In genomic region chr5:141508808-141509611, GRCh38 we compare ENCODE assay signal across 9 cellular contexts. TPM values are rescaled to one million over a fixed set of nuclear protein-coding genes. Genes with fewer than 3 reads are reported as not detected.
DNase-seq lines count a peak whose midpoint lies in the region; ATAC-seq and TF ChIP-seq lines count a peak whose summit lies in the region.
"Had no signal": no experiment of that assay in that cellular context is flagged by ENCODE, and none has a peak within 500 bp of the region (broad histone marks: within the 10 kb centered on the region; RNA-seq: fewer than 3 reads in every experiment).

No MANE protein-coding gene starts in this region.

- peaks cover 37% of the 10 kb centered on the region for H3K36me3 ChIP-seq in lower lobe of right lung

- intact Hi-C loops in lower lobe of right lung (cut with DNase I), result no loop called here

- peak overlapping the region; percentile 32 for H3K4me3 ChIP-seq in lower lobe of right lung

- H3K4me1 ChIP-seq in lower lobe of right lung, result peaks cover 52% of the 10 kb centered on the region

- no peak for TF ChIP-seq CTCF in lower lobe of right lung (IDR thresholded peaks at IDR 0.05)

- ATAC-seq in lower lobe of right lung, result peak; percentile 22 to 27
- ATAC-seq in GM19467 (IDR thresholded peaks at IDR 0.05; ENCODE audit: unreplicated experiment), result no peak

- H3K9me3 ChIP-seq in lower lobe of right lung, result no peaks in the 10 kb centered on the region

- peak overlapping the region; percentile 79 for H3K27ac ChIP-seq in cingulate gyrus (ENCODE audit: low read depth, low read length)
- peak overlapping the region; percentile 76 for H3K27ac ChIP-seq in lower lobe of right lung

- H3K27me3 ChIP-seq in lower lobe of right lung (ENCODE audit: low read depth), result no peaks in the 10 kb centered on the region

- DNase-seq in SHP77 (lab: John Stamatoyannopoulos, UW) (peak; percentile 31 to 40), SHP77 treated with DMSO at 0.1 percent for 48 hours (lab: John Stamatoyannopoulos, UW) (no peak), NCI-H524 treated with DMSO at 0.1 percent for 48 hours (lab: John Stamatoyannopoulos, UW) (peak; percentile 47), lower lobe of right lung (no peak), ureter (ENCODE audit: low spot score) (peak; percentile 71), cerebellar nuclear complex (lab: John Stamatoyannopoulos, UW) (no peak)
- DNase-seq: activated naive CD8-positive, alpha-beta T cell treated with anti-CD3 and anti-CD28 coated beads, Interleukin-2, amount 10 ng/mL, durations not matched to agents 7 days and 5 days had no signal

RNA-seq across cellular contexts. Expression of gene PCDHGC5, which starts 20.1 kb away (rescaled TPM):
- total RNA-seq in lower lobe of right lung (1.8 TPM), ureter (2.8 TPM)
- total RNA-seq: activated naive CD8-positive, alpha-beta T cell treated with anti-CD3 and anti-CD28 coated beads, Interleukin-2, amount 10 ng/mL, durations not matched to agents 7 days and 5 days had no signal

RNA-seq across cellular contexts. Expression of gene PCDHGC4, which starts 24.2 kb away (rescaled TPM):
- 1.5 TPM for total RNA-seq in lower lobe of right lung
- total RNA-seq in ureter, result 3.6 TPM
- total RNA-seq: activated naive CD8-positive, alpha-beta T cell treated with anti-CD3 and anti-CD28 coated beads, Interleukin-2, amount 10 ng/mL, durations not matched to agents 7 days and 5 days had no signal

RNA-seq across cellular contexts. Expression of gene PCDHGC3, which starts 33.2 kb away (rescaled TPM):
- 82.4 TPM for total RNA-seq in lower lobe of right lung
- total RNA-seq in ureter, result 52.6 TPM
- total RNA-seq: activated naive CD8-positive, alpha-beta T cell treated with anti-CD3 and anti-CD28 coated beads, Interleukin-2, amount 10 ng/mL, durations not matched to agents 7 days and 5 days had no signal

Comparison
In these comparisons a context has a peak if more than half of its experiments do, and no peak if none do; other contexts are left out.
1. DNase-seq: peak in SHP77 (2 of 2), NCI-H524 treated with DMSO at 0.1 percent for 48 hours (single experiment) and ureter (single experiment); none in SHP77 treated with DMSO at 0.1 percent for 48 hours (single experiment), lower lobe of right lung (single experiment) and cerebellar nuclear complex (0 of 2).